Comparison of ENCODE assay signal across 1 cellular context in genomic region chr7:129367700-129368388, GRCh38.
A peak's percentile ranks its signal among the peaks of the same experiment; 100 is the strongest.
TF ChIP-seq lines count a peak whose summit lies in the region.

No MANE protein-coding gene starts in this region.

TF ChIP-seq in HepG2, 621 proteins besides CTCF, POLR2A, EP300 and RAD21 (continued from another document):
- TF ChIP-seq HMGXB4 (CRISPR knock-in tag; IDR thresholded peaks at IDR 0.05; ENCODE audit: borderline replicate concordance in 1 of 2, low read depth in 1 of 2): no peak
- TF ChIP-seq SMC3 (IDR thresholded peaks at IDR 0.05; ENCODE audit: low read length): peak; percentile 85
- no peak for TF ChIP-seq ZHX1 (CRISPR knock-in tag; IDR thresholded peaks at IDR 0.05; ENCODE audit: low read depth)
- no peak for TF ChIP-seq NFKBIZ (CRISPR knock-in tag; IDR thresholded peaks at IDR 0.05)
- no peak for TF ChIP-seq ZFP82 (CRISPR knock-in tag; IDR thresholded peaks at IDR 0.05; ENCODE audit: borderline replicate concordance)
- TF ChIP-seq RBAK (CRISPR knock-in tag; IDR thresholded peaks at IDR 0.05): no peak
- TF ChIP-seq ZNF430 (CRISPR knock-in tag; IDR thresholded peaks at IDR 0.05): no peak
- no peak for TF ChIP-seq POLR2AphosphoS5 (IDR thresholded peaks at IDR 0.05; ENCODE audit: low read depth, low read length)
- no peak for TF ChIP-seq SOX6 (IDR thresholded peaks at IDR 0.05)
- 0 out of 2 replicates have a peak, but pooled peaks have one; percentile 12 for TF ChIP-seq SOX6 (CRISPR knock-in tag; IDR thresholded peaks at IDR 0.05)
- TF ChIP-seq ZZZ3 (CRISPR knock-in tag; IDR thresholded peaks at IDR 0.05; ENCODE audit: borderline replicate concordance): no peak
- TF ChIP-seq ZNF142 (CRISPR knock-in tag; IDR thresholded peaks at IDR 0.05): no peak
- TF ChIP-seq ZNF780A (CRISPR knock-in tag; IDR thresholded peaks at IDR 0.05): no peak
- TF ChIP-seq ZNF761 (CRISPR knock-in tag; conservative IDR thresholded peaks at IDR 0.05): no peak
- no peak for TF ChIP-seq ZFP36L2 (CRISPR knock-in tag; IDR thresholded peaks at IDR 0.05)
- TF ChIP-seq HNF1B (CRISPR knock-in tag; IDR thresholded peaks at IDR 0.05): no peak; the same call in 1 of the 2 replicates
